Comparison of ENCODE assay signal across 23 cellular contexts in genomic region chr1:114111731-114112661, GRCh38. TPM values are rescaled to one million over a fixed set of nuclear protein-coding genes. Genes with fewer than 3 reads are reported as not detected.
DNase-seq lines count a peak whose midpoint lies in the region; FAIRE-seq and TF ChIP-seq lines count a peak whose summit lies in the region.
"Had no signal": no experiment of that assay in that cellular context is flagged by ENCODE, and none has a peak within 500 bp of the region (broad histone marks: within the 10 kb centered on the region; RNA-seq: fewer than 3 reads in every experiment).

No MANE protein-coding gene starts in this region.

- H3K56ac ChIP-seq in H1 (replicated peaks; ENCODE audit: insufficient read length, low read depth, low read length), result no peak overlapping the region

- TF ChIP-seq POLR2A in H1 (IDR thresholded peaks at IDR 0.05; ENCODE audit: control extremely low read depth in 1 of 2, low read depth in 2 of 2, low read length in 2 of 2), result no peak

- H3K9me3 ChIP-seq in H1 (ENCODE audit: insufficient read depth in 2 of 2, low read depth in 1 of 2, low read length in 1 of 2), result no peaks in the 10 kb centered on the region
- H3K9me3 ChIP-seq in right atrium auricular region, result no peaks in the 10 kb centered on the region
- H3K9me3 ChIP-seq: SJSA1 had no signal

- H2AK5ac ChIP-seq in H1 (ENCODE audit: low read depth, low read length), result no peak overlapping the region

- H2BK15ac ChIP-seq in H1 (ENCODE audit: low read length), result no peak overlapping the region

- TF ChIP-seq CTCF in H1 (IDR thresholded peaks at IDR 0.05; ENCODE audit: control extremely low read depth in 1 of 3, insufficient read depth in 1 of 3, low read depth in 1 of 3, low read length in 3 of 3) (no peak), right atrium auricular region (IDR thresholded peaks at IDR 0.05) (no peak)

- no peak overlapping the region for H3K4me2 ChIP-seq in H1 (ENCODE audit: insufficient read depth in 1 of 2, low read depth in 2 of 2, low read length in 2 of 2)
- H3K4me2 ChIP-seq: GM23338 had no signal

- H4K5ac ChIP-seq in H1 (ENCODE audit: insufficient read length, low read depth, low read length), result no peak overlapping the region

- FAIRE-seq in H1 (lab: Jason Lieb, UNC), result no peak
- FAIRE-seq: GM12891, K562 had no signal

- H2AFZ ChIP-seq in H1 (ENCODE audit: low read length), result no peak overlapping the region
- H2AFZ ChIP-seq: GM23338 had no signal

- H3K36me3 ChIP-seq in H1 (ENCODE audit: control insufficient read depth in 2 of 4, insufficient read depth in 4 of 4, low read length in 3 of 4), result peaks cover 7 to 84% (median 15%) of the 10 kb centered on the region in 4 experiments; a peak in 6 of 8 replicates
- no peaks in the 10 kb centered on the region for H3K36me3 ChIP-seq in right atrium auricular region
- H3K36me3 ChIP-seq: SJSA1 had no signal

- 0 out of 2 replicates have a peak overlapping the region, but pooled peaks have one; percentile 6 for H3K18ac ChIP-seq in H1 (ENCODE audit: extremely low read depth, low read length)

- CTCF ChIA-PET in H1 (lab: Charles Lee; ENCODE audit: partially characterized antibody), result interaction anchor here (0.9 to 2.4 kb wide), 5 partner anchors 10 to 17 kb away, joined by 3 to 6 read pairs (median 3); no protein-coding TSS in a partner anchor

- H4K20me1 ChIP-seq in H1 (replicated peaks in 1 of 2; ENCODE audit: control insufficient read depth in 1 of 2, insufficient read depth in 2 of 2, low read length in 2 of 2), result no peaks in the 10 kb centered on the region

- no peaks in the 10 kb centered on the region; a peak in 2 of 7 replicates for H3K27me3 ChIP-seq in H1 (replicated peaks in 1 of 4; ENCODE audit: control insufficient read depth in 3 of 4, extremely low read depth in 1 of 4, insufficient read depth in 3 of 4, low read length in 3 of 4)
- H3K27me3 ChIP-seq in right atrium auricular region, result no peaks in the 10 kb centered on the region

- 91% methylated on average over 24 of the region's 24 CpGs; no CpG with 5 or more reads in 1 of the 2 experiments for WGBS in H1 (ENCODE audit: extremely low coverage in 1 of 2, insufficient coverage in 1 of 2, insufficient read length in 1 of 2, insufficient replicate concordance in 2 of 2, low coverage in 1 of 2, low lambda C conversion rate in 2 of 2, missing lambda C conversion rate in 1 of 2), 2 experiments

- no peak overlapping the region for H2BK12ac ChIP-seq in H1 (ENCODE audit: low read depth, low read length)

- H3K4me1 ChIP-seq in H1 (replicated peaks in 1 of 4; ENCODE audit: control insufficient read depth in 3 of 4, insufficient read depth in 4 of 4, low read length in 3 of 4) (peaks cover 2 to 11% (median 5%) of the 10 kb centered on the region in 4 experiments; a peak in 6 of 7 replicates), right atrium auricular region (no peaks in the 10 kb centered on the region)

- H3K23ac ChIP-seq in H1 (ENCODE audit: insufficient read length), result no peak overlapping the region

- no peak for TF ChIP-seq EP300 in H1 (IDR thresholded peaks at IDR 0.05; ENCODE audit: borderline replicate concordance in 1 of 2, low read depth in 2 of 2, low read length in 2 of 2)

- no peak overlapping the region for H4K8ac ChIP-seq in H1 (ENCODE audit: extremely low read depth, insufficient read depth, low read length)

- H3K79me2 ChIP-seq in H1 (ENCODE audit: control insufficient read depth in 1 of 2, insufficient read depth in 2 of 2, low read length in 2 of 2), result no peaks in the 10 kb centered on the region

- H3K79me1 ChIP-seq in H1 (ENCODE audit: low read depth, low read length), result peaks cover 6% of the 10 kb centered on the region

- POLR2A ChIA-PET in H1 (lab: Charles Lee; ENCODE audit: partially characterized antibody), result no interaction called here

- no peak overlapping the region for H3K4me3 ChIP-seq in H1 (ENCODE audit: extremely low read depth in 1 of 4, insufficient read depth in 2 of 4, low read depth in 3 of 4, low read length in 4 of 4)
- no peak overlapping the region for H3K4me3 ChIP-seq in right atrium auricular region
- H3K4me3 ChIP-seq: GM23338, K562, SJSA1 had no signal

- H2BK5ac ChIP-seq in H1 (ENCODE audit: low read depth, low read length), result no peak overlapping the region

- no peak for TF ChIP-seq RAD21 in H1 (IDR thresholded peaks at IDR 0.05 in 1 of 2, conservative IDR thresholded peaks at IDR 0.05 in 1 of 2; ENCODE audit: low read depth in 2 of 2, low read length in 2 of 2)

- no peak overlapping the region for H2BK20ac ChIP-seq in H1 (ENCODE audit: low read length)

- H2BK120ac ChIP-seq in H1 (replicated peaks; ENCODE audit: low read depth, low read length), result no peak overlapping the region

- no peaks in the 10 kb centered on the region for H3K23me2 ChIP-seq in H1 (ENCODE audit: low read depth, low read length)

- intact Hi-C loops in posterior vena cava (cut with DNase I), result no loop called here

- H3K9ac ChIP-seq in H1 (replicated peaks in 1 of 4; ENCODE audit: extremely low read depth in 1 of 4, low read depth in 3 of 4, low read length in 3 of 4), result no peak overlapping the region

- no peak overlapping the region for H4K91ac ChIP-seq in H1 (replicated peaks; ENCODE audit: insufficient read length, low read length)

- DNase-seq in NCI-H1417 (lab: John Stamatoyannopoulos, UW), result peak in 2 of 3 experiments; percentile 20 to 34
- DNase-seq in NCI-H1417 treated with DMSO at 0.1 percent for 48 hours (lab: John Stamatoyannopoulos, UW), result no peak
- peak; percentile 47 for DNase-seq in M059J (ENCODE audit: low read depth)
- no peak for DNase-seq in H1 (ENCODE audit: low read depth in 1 of 2, low spot score in 2 of 2)
- DNase-seq in posterior vena cava (ENCODE audit: low spot score), result peak; percentile 47
- DNase-seq in NK-92 (lab: John Stamatoyannopoulos, UW; ENCODE audit: unreplicated experiment), result no peak
- DNase-seq in right atrium auricular region (ENCODE audit: low spot score), result no peak
- no peak for DNase-seq in NCI-H510A treated with DMSO at 0.1 percent for 48 hours (lab: John Stamatoyannopoulos, UW)
- DNase-seq: COR-L47; HFFc6; NCI-H1048; NCI-H1694; NCI-H524 treated with DMSO at 0.1 percent for 48 hours; NK-92 treated with Interleukin-12 subunit alpha and Interleukin-12 subunit beta, amount 100 ng/mL, for 24 hours; OCI-M1 had no signal

- H3K27ac ChIP-seq in H1 (ENCODE audit: low read depth, low read length) (no peak overlapping the region), right atrium auricular region (no peak overlapping the region)
- H3K27ac ChIP-seq: 22Rv1, C4-2B, HL-60, SJSA1 had no signal

- no peak overlapping the region for H3K14ac ChIP-seq in H1 (ENCODE audit: insufficient read length)

- H3K4ac ChIP-seq in H1 (replicated peaks; ENCODE audit: insufficient read length, low read depth, low read length), result no peak overlapping the region

TF ChIP-seq in H1, 55 proteins besides CTCF, POLR2A, EP300 and RAD21 (continues in another document):
- TF ChIP-seq NRF1 (IDR thresholded peaks at IDR 0.05; ENCODE audit: low read depth, low read length) (no peak), BCL11A (IDR thresholded peaks at IDR 0.05; ENCODE audit: low read depth in 2 of 2, low read length in 2 of 2) (no peak), E2F6 (IDR thresholded peaks at IDR 0.05) (no peak), RFX5 (IDR thresholded peaks at IDR 0.05; ENCODE audit: borderline replicate concordance, low read depth, low read length) (no peak), HDAC2 (IDR thresholded peaks at IDR 0.05; ENCODE audit: borderline replicate concordance in 1 of 2, low read depth in 2 of 2, low read length in 2 of 2) (no peak), FOSL1 (IDR thresholded peaks at IDR 0.05; ENCODE audit: insufficient read depth, low read depth, low read length) (no peak), SUZ12 (IDR thresholded peaks at IDR 0.05; ENCODE audit: low read length) (no peak), HDAC6 (IDR thresholded peaks at IDR 0.05; ENCODE audit: low read depth, low read length) (no peak), CHD2 (IDR thresholded peaks at IDR 0.05; ENCODE audit: low read length) (no peak), ZNF274 (IDR thresholded peaks at IDR 0.05; ENCODE audit: borderline replicate concordance, extremely low read depth, low read length) (no peak), KDM1A (IDR thresholded peaks at IDR 0.05; ENCODE audit: borderline replicate concordance, low read length) (no peak), SP4 (IDR thresholded peaks at IDR 0.05; ENCODE audit: low read length) (no peak)
- TF ChIP-seq, protein P1, sequence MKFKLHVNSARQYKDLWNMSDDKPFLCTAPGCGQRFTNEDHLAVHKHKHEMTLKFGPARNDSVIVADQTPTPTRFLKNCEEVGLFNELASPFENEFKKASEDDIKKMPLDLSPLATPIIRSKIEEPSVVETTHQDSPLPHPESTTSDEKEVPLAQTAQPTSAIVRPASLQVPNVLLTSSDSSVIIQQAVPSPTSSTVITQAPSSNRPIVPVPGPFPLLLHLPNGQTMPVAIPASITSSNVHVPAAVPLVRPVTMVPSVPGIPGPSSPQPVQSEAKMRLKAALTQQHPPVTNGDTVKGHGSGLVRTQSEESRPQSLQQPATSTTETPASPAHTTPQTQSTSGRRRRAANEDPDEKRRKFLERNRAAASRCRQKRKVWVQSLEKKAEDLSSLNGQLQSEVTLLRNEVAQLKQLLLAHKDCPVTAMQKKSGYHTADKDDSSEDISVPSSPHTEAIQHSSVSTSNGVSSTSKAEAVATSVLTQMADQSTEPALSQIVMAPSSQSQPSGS (IDR thresholded peaks at IDR 0.05; ENCODE audit: low read length), result no peak
- TF ChIP-seq, protein P2, sequence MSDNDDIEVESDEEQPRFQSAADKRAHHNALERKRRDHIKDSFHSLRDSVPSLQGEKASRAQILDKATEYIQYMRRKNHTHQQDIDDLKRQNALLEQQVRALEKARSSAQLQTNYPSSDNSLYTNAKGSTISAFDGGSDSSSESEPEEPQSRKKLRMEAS (IDR thresholded peaks at IDR 0.05), result no peak

RNA-seq across cellular contexts. Expression of gene SYT6, which starts 41.7 kb away (rescaled TPM):
- total RNA-seq in M059J (2014; rRNA removed; shearing (Covaris generic)), result not detected in 2 replicates
- total RNA-seq in H1 (2021; fragmentation: NEBNext Ultra II Directional; extraction: Animal tissue kit (Norgen Biotek cat#: 25700)), result 33.7 and 35.7 TPM in 2 replicates
- 83.5 and 92.8 TPM in 2 replicates for polyA plus RNA-seq in H1 (2011; rRNA removed)
- polyA plus RNA-seq in H1 (2011; cell fraction: cytosol; rRNA removed), result 63.7 TPM
- 220 TPM for polyA plus RNA-seq in H1 (2011; cell fraction: nucleus; rRNA removed)
- polyA plus RNA-seq in H1 (2012, experiment 1 of 2), result 45.3 to 61.5 TPM (median 51.6 TPM) in 4 replicates
- polyA plus RNA-seq in H1 (2012, experiment 2 of 2), result 10.7 TPM
- polyA plus RNA-seq in H1 (2013, experiment 1 of 2), result 27.6 TPM
- 25.0 TPM for polyA plus RNA-seq in H1 (2013, experiment 2 of 2)
- polyA minus RNA-seq in H1 (2011; rRNA and poly(A)+ RNA removed), result 108 and 144 TPM in 2 replicates
- 40.1 TPM for polyA minus RNA-seq in H1 (2011; cell fraction: cytosol; rRNA and poly(A)+ RNA removed)
- polyA minus RNA-seq in H1 (2011; cell fraction: nucleus; rRNA and poly(A)+ RNA removed), result 178 TPM
- total RNA-seq in posterior vena cava (under 1 TPM in 1 of 2 donors, not detected in 1; 0.10 TPM), right atrium auricular region (not detected)
- total RNA-seq: G401, HFFc6, K562, SJSA1 had no signal

Comparison
In these comparisons a context has a peak if more than half of its experiments do, and no peak if none do; other contexts are left out.
1. DNase-seq: peak in NCI-H1417 (2 of 3), M059J (single experiment) and posterior vena cava (single experiment); none in NCI-H1417 treated with DMSO at 0.1 percent for 48 hours (single experiment), H1 (0 of 2), NK-92 (single experiment), right atrium auricular region (single experiment) and NCI-H510A treated with DMSO at 0.1 percent for 48 hours (single experiment).
2. RNA of gene SYT6, which starts 41.7 kb away (total RNA-seq): 33.7 to 35.7 TPM in H1; 0.10 TPM in posterior vena cava, not detected in M059J and not detected in right atrium auricular region; every median in the first group is over 10 times any median in the second.